Comparison of ENCODE assay signal across 1 cellular context in the genomic region with DNA sequence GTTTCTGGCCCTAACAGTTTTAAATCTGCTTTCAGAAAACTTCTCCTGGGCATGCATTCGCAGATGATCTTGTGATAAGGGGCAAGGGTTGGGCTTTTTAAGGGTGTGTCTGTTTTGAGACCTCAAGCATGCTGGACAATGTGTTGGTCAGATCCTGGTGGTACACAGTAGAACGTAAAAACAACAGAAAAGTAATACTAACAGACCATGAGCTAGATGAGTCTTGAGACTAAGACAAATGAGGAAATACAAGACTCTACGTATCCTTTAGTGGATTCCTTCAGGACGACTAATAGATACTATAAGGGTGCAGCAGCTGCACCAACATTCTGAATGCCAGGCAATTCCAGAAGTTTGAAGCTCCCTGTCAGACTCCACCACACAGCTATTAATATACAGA.
TF ChIP-seq lines count a peak whose summit lies in the region.

No MANE protein-coding gene starts in this region.

TF ChIP-seq in IMR-90, 13 proteins besides CTCF, POLR2A, EP300 and RAD21:
- TF ChIP-seq BHLHE40 (IDR thresholded peaks at IDR 0.05; ENCODE audit: low read depth, low read length) (no peak), FOS (IDR thresholded peaks at IDR 0.05; ENCODE audit: low read depth, low read length) (peak; percentile 15; the same call in 1 of the 2 replicates)
